Comparison of ENCODE assay signal across 14 cellular contexts in genomic region chr4:147586637-147587036, GRCh38. TPM values are rescaled to one million over a fixed set of nuclear protein-coding genes. Genes with fewer than 3 reads are reported as not detected.
A peak's percentile ranks its signal among the peaks of the same experiment; 100 is the strongest.
DNase-seq lines count a peak whose midpoint lies in the region; ATAC-seq, FAIRE-seq and TF ChIP-seq lines count a peak whose summit lies in the region.
"Had no signal": no experiment of that assay in that cellular context is flagged by ENCODE, and none has a peak within 500 bp of the region (broad histone marks: within the 10 kb centered on the region; RNA-seq: fewer than 3 reads in every experiment).

No MANE protein-coding gene starts in this region.

- DNase-seq in GM12892 (ENCODE audit: insufficient read length), result no peak
- no peak for DNase-seq in NOMO-1 (lab: John Stamatoyannopoulos, UW; ENCODE audit: unreplicated experiment in 2 of 2)
- DNase-seq in foreskin melanocyte, result no peak
- no peak for DNase-seq in stimulated activated CD4-positive, alpha-beta T cell treated with anti-CD3 and anti-CD28 coated beads, Interleukin-2, amount 100 ng/mL, for 24 hours
- no peak for DNase-seq in middle frontal gyrus (ENCODE audit: extremely low spot score, low spot score)
- DNase-seq: mucosa of descending colon, NCI-H187, sigmoid colon, uterus had no signal

- peak; percentile 40 for FAIRE-seq in GM12892 (lab: Jason Lieb, UNC)
- FAIRE-seq: endothelial cell of umbilical vein, HepG2 had no signal

- TF ChIP-seq POLR2A in GM12892 (IDR thresholded peaks at IDR 0.05; ENCODE audit: low read depth, low read length), result no peak

- peak overlapping the region; percentile 82 for H3K27ac ChIP-seq in angular gyrus (ENCODE audit: low read depth, low read length)
- H3K27ac ChIP-seq: sigmoid colon, uterus had no signal

- ATAC-seq in GM19467 (IDR thresholded peaks at IDR 0.05; ENCODE audit: unreplicated experiment) (peak; percentile 47), HG02973 (IDR thresholded peaks at IDR 0.05; ENCODE audit: unreplicated experiment) (peak; percentile 70)
- ATAC-seq: HepG2, mucosa of descending colon had no signal

RNA-seq across cellular contexts. Expression of gene TMEM184C, which starts 30.6 kb away (rescaled TPM):
- 11.2 TPM for polyA plus RNA-seq in GM12892 (2012; ENCODE audit: missing spikeins)
